In genomic region chr20:5067877-5068276, GRCh38 we compare ENCODE assay signal across 11 cellular contexts. TPM values are rescaled to one million over a fixed set of nuclear protein-coding genes. Genes with fewer than 3 reads are reported as not detected.
DNase-seq lines count a peak whose midpoint lies in the region; ATAC-seq and TF ChIP-seq lines count a peak whose summit lies in the region.
"Had no signal": no experiment of that assay in that cellular context is flagged by ENCODE, and none has a peak within 500 bp of the region (broad histone marks: within the 10 kb centered on the region; RNA-seq: fewer than 3 reads in every experiment).

No MANE protein-coding gene starts in this region.

- no peak overlapping the region for H2BK12ac ChIP-seq in neuronal stem cell (ENCODE audit: low read length)

- H3K4me2 ChIP-seq in IMR-90 (ENCODE audit: low read depth, low read length) (no peak overlapping the region), mammary epithelial cell (ENCODE audit: insufficient read depth, low read depth, low read length) (no peak overlapping the region), neuronal stem cell (ENCODE audit: insufficient read depth, low read length, poor library complexity, severe bottlenecking) (no peak overlapping the region)

- no peaks in the 10 kb centered on the region for H3K79me2 ChIP-seq in mammary epithelial cell (ENCODE audit: insufficient read depth, low read length)

- ATAC-seq in IMR-90 (ENCODE audit: low read depth) (no peak), GM19467 (IDR thresholded peaks at IDR 0.05; ENCODE audit: unreplicated experiment) (no peak)

- H4K20me1 ChIP-seq in IMR-90 (ENCODE audit: insufficient read depth, low read length) (no peaks in the 10 kb centered on the region), mammary epithelial cell (ENCODE audit: insufficient read depth, low read length) (no peaks in the 10 kb centered on the region)

- no peak overlapping the region for H2AK9ac ChIP-seq in IMR-90 (replicated peaks; ENCODE audit: low read depth, low read length, poor library complexity)

- H2BK5ac ChIP-seq in IMR-90 (ENCODE audit: low read depth, low read length, poor library complexity, severe bottlenecking) (no peak overlapping the region), neuronal stem cell (ENCODE audit: low read length) (no peak overlapping the region)

- POLR2A ChIA-PET in IMR-90 (lab: Charles Lee; ENCODE audit: unreplicated experiment): no interaction called here

- WGBS in IMR-90 (ENCODE audit: extremely low coverage in 2 of 2, insufficient read length in 1 of 2), 2 experiments: no CpG with 5 or more reads among the region's 5 CpGs
- WGBS in mammary epithelial cell (ENCODE audit: low coverage, missing lambda C conversion rate): 94% methylated on average over 5 of the region's 5 CpGs
- no CpG with 5 or more reads among the region's 5 CpGs for WGBS in neuronal stem cell (ENCODE audit: extremely low coverage in 2 of 2, insufficient read length in 2 of 2, insufficient replicate concordance in 1 of 2), 2 donors

- H3K9ac ChIP-seq in IMR-90 (ENCODE audit: low read depth, low read length): no peak overlapping the region
- H3K9ac ChIP-seq in mammary epithelial cell (ENCODE audit: insufficient read depth, low read length): no peak overlapping the region
- peak overlapping the region; percentile 30 for H3K9ac ChIP-seq in neuronal stem cell (ENCODE audit: low read depth, low read length, poor library complexity)
- H3K9ac ChIP-seq: GM23248 had no signal

- in situ Hi-C loops in IMR-90 (cut with MboI; ENCODE audit: low sequenced_read_pairs): no loop called here
- in situ Hi-C loops in mammary epithelial cell (cut with MboI; ENCODE audit: low sequenced_read_pairs in 2 of 2): no loop called here

- peaks cover 0 to 9% of the 10 kb centered on the region in 2 experiments; a peak in 1 of 4 replicates for H3K79me1 ChIP-seq in IMR-90 (ENCODE audit: low read depth in 1 of 2, low read length in 2 of 2)
- no peaks in the 10 kb centered on the region for H3K79me1 ChIP-seq in neuronal stem cell (ENCODE audit: low read depth, low read length)

- H4K8ac ChIP-seq in IMR-90 (ENCODE audit: low read depth in 2 of 2, low read length in 2 of 2) (no peak overlapping the region), neuronal stem cell (ENCODE audit: low read depth, low read length) (no peak overlapping the region)

- H2AK5ac ChIP-seq in IMR-90 (ENCODE audit: low read depth, low read length): 0 out of 2 replicates have a peak overlapping the region, but pooled peaks have one; percentile 9
- H2AK5ac ChIP-seq in neuronal stem cell (ENCODE audit: low read depth, low read length): no peak overlapping the region

- intact Hi-C loops in IMR-90 (cut with micrococcal nuclease): no loop called here
- intact Hi-C loops in mammary epithelial cell (cut with micrococcal nuclease): loop anchor here (5.0 kb wide), 1 partner anchor 66 kb away; the partner anchor contains the start of gene SLC23A2

- H3K36me3 ChIP-seq in IMR-90 (ENCODE audit: control insufficient read depth, insufficient read depth, low read length) (no peaks in the 10 kb centered on the region), mammary epithelial cell (ENCODE audit: insufficient read depth, low read length) (no peaks in the 10 kb centered on the region), neuronal stem cell (replicated peaks in 1 of 2; ENCODE audit: control insufficient read depth in 2 of 2, insufficient read depth in 2 of 2, low read length in 2 of 2) (no peaks in the 10 kb centered on the region)

- no peak for TF ChIP-seq CTCF in IMR-90 (conservative IDR thresholded peaks at IDR 0.05; ENCODE audit: low read depth, low read length)
- TF ChIP-seq CTCF in mammary epithelial cell (conservative IDR thresholded peaks at IDR 0.05 in 1 of 2, IDR thresholded peaks at IDR 0.05 in 1 of 2; ENCODE audit: extremely low read depth in 1 of 2, insufficient read depth in 1 of 2, low read depth in 1 of 2, low read length in 2 of 2): no peak

- dilution Hi-C loops in IMR-90 (cut with HindIII; ENCODE audit: low sequenced_read_pairs, unreplicated experiment) (no loop called here), mammary epithelial cell (cut with HindIII; ENCODE audit: low sequenced_read_pairs) (no loop called here)

- CTCF ChIA-PET in IMR-90 (lab: Yijun Ruan, JAX): no interaction called here
- CTCF ChIA-PET in mammary epithelial cell (lab: Charles Lee; ENCODE audit: low non-redundant PET): no interaction called here

- no peak overlapping the region for H4K5ac ChIP-seq in IMR-90 (ENCODE audit: low read depth, low read length)

- no peak overlapping the region for H3K4me3 ChIP-seq in IMR-90 (ENCODE audit: insufficient read depth, low read depth, low read length)
- H3K4me3 ChIP-seq in mammary epithelial cell (replicated peaks in 1 of 3; ENCODE audit: insufficient read depth in 1 of 3, low read depth in 2 of 3, low read length in 3 of 3): no peak overlapping the region
- H3K4me3 ChIP-seq in neuronal stem cell (ENCODE audit: low read length in 2 of 2): no peak overlapping the region
- H3K4me3 ChIP-seq: GM23248 had no signal

- H3K4ac ChIP-seq in IMR-90 (ENCODE audit: low read depth, low read length) (no peak overlapping the region), neuronal stem cell (ENCODE audit: low read length) (no peak overlapping the region)

- H3K9me3 ChIP-seq in IMR-90 (ENCODE audit: control insufficient read depth, insufficient read depth, low read length): no peaks in the 10 kb centered on the region
- no peaks in the 10 kb centered on the region for H3K9me3 ChIP-seq in mammary epithelial cell (replicated peaks; ENCODE audit: insufficient read depth, low read length)
- H3K9me3 ChIP-seq in neuronal stem cell (replicated peaks in 1 of 2; ENCODE audit: control insufficient read depth in 2 of 2, insufficient read depth in 1 of 2, low read depth in 1 of 2, low read length in 2 of 2): no peaks in the 10 kb centered on the region

- BruUV-seq in IMR-90 (replicated peaks; lab: Mats Ljungman, UMichigan): no TSS peak
- no TSS peak for BruUV-seq in mammary epithelial cell (replicated peaks; lab: Mats Ljungman, UMichigan)

- H3K14ac ChIP-seq in IMR-90 (replicated peaks; ENCODE audit: low read depth, low read length) (no peak overlapping the region), neuronal stem cell (ENCODE audit: low read length) (no peak overlapping the region)

- H3K27me3 ChIP-seq in IMR-90 (ENCODE audit: control insufficient read depth, insufficient read depth, low read length) (no peaks in the 10 kb centered on the region), mammary epithelial cell (ENCODE audit: insufficient read depth, low read length) (no peaks in the 10 kb centered on the region), neuronal stem cell (ENCODE audit: control insufficient read depth in 3 of 3, insufficient read depth in 3 of 3, low read depth in 1 of 3, low read length in 3 of 3) (no peaks in the 10 kb centered on the region)

- H2BK15ac ChIP-seq in IMR-90 (ENCODE audit: low read depth, low read length) (no peak overlapping the region), neuronal stem cell (ENCODE audit: low read length) (no peak overlapping the region)

- H2BK20ac ChIP-seq in IMR-90 (ENCODE audit: low read depth, low read length): no peak overlapping the region

- H2AFZ ChIP-seq in IMR-90 (replicated peaks; ENCODE audit: low read length, poor library complexity) (no peak overlapping the region), mammary epithelial cell (ENCODE audit: low read depth, low read length) (no peak overlapping the region), neuronal stem cell (ENCODE audit: low read length) (no peak overlapping the region)
- H2AFZ ChIP-seq: GM23248 had no signal

- no peak for DNase-seq in IMR-90
- peak; percentile 8 for DNase-seq in mammary epithelial cell
- no peak for DNase-seq in neuronal stem cell (ENCODE audit: low spot score)
- DNase-seq in OCI-M1 (lab: John Stamatoyannopoulos, UW): no peak
- no peak for DNase-seq in MV-4-11 (lab: John Stamatoyannopoulos, UW)
- DNase-seq: CD8-positive, alpha-beta memory T cell; DMS53; GF-D8; GM23248; H7 had no signal

- no peak overlapping the region for H3K23ac ChIP-seq in IMR-90 (ENCODE audit: low read depth, low read length)
- H3K23ac ChIP-seq in neuronal stem cell (ENCODE audit: low read depth, low read length, poor library complexity): no peak overlapping the region

- H4K91ac ChIP-seq in IMR-90 (ENCODE audit: insufficient read depth, low read depth, low read length): no peak overlapping the region
- H4K91ac ChIP-seq in neuronal stem cell (ENCODE audit: low read depth, low read length, poor library complexity): no peak overlapping the region

- TF ChIP-seq RAD21 in IMR-90 (IDR thresholded peaks at IDR 0.05; ENCODE audit: low read length): no peak

- H2BK120ac ChIP-seq in IMR-90 (ENCODE audit: low read depth, low read length): peak overlapping the region; percentile 22; the same call in 1 of the 2 replicates
- no peak overlapping the region for H2BK120ac ChIP-seq in neuronal stem cell (ENCODE audit: low read depth, low read length)

- peaks cover 8% of the 10 kb centered on the region for H3K4me1 ChIP-seq in IMR-90 (ENCODE audit: control insufficient read depth, insufficient read depth, low read length)
- peaks cover 12% of the 10 kb centered on the region for H3K4me1 ChIP-seq in mammary epithelial cell (ENCODE audit: insufficient read depth, low read length)
- H3K4me1 ChIP-seq in neuronal stem cell (ENCODE audit: control insufficient read depth in 2 of 2, insufficient read depth in 1 of 2, low read depth in 1 of 2, low read length in 2 of 2): no peaks in the 10 kb centered on the region

- H3K27ac ChIP-seq in IMR-90 (ENCODE audit: insufficient read depth, low read length) (no peak overlapping the region), mammary epithelial cell (ENCODE audit: insufficient read depth, low read depth, low read length) (no peak overlapping the region), neuronal stem cell (replicated peaks; ENCODE audit: low read length) (no peak overlapping the region)
- H3K27ac ChIP-seq: GM23248 had no signal

- no peak overlapping the region for H3K18ac ChIP-seq in IMR-90 (ENCODE audit: low read depth, low read length)
- H3K18ac ChIP-seq in neuronal stem cell (ENCODE audit: low read length): no peak overlapping the region

- H3K9me1 ChIP-seq in IMR-90 (ENCODE audit: insufficient read depth, low read length): peaks cover 11% of the 10 kb centered on the region

- no peak overlapping the region for H3K56ac ChIP-seq in IMR-90 (ENCODE audit: extremely low read depth, insufficient read depth, low read length)

- no peak for TF ChIP-seq POLR2A in IMR-90 (IDR thresholded peaks at IDR 0.05; ENCODE audit: low read depth, low read length)

RNA-seq across cellular contexts. Expression of gene TMEM230, which starts 45.0 kb away (rescaled TPM):
- total RNA-seq in IMR-90 (2012; rRNA removed) (69.2 and 84.4 TPM in 2 replicates), mammary epithelial cell (10 to 100 TPM; 48.5 to 52.5 TPM)
- polyA plus RNA-seq in IMR-90 (2012; rRNA removed) (97.7 and 102 TPM in 2 replicates), mammary epithelial cell (58.5 TPM)
- 54.2 and 64.1 TPM in 2 replicates for polyA plus RNA-seq in IMR-90 (2012; cell fraction: cytosol; rRNA removed)
- 12.4 and 30.1 TPM in 2 replicates for polyA plus RNA-seq in IMR-90 (2012; cell fraction: nucleus; rRNA removed; ENCODE audit: low replicate concordance)
- polyA minus RNA-seq in mammary epithelial cell: 27.3 TPM
- polyA plus RNA-seq in neuronal stem cell (2013, experiment 1 of 2): 121 TPM
- polyA plus RNA-seq in neuronal stem cell (2013, experiment 2 of 2): 121 TPM

RNA-seq across cellular contexts. Expression of gene PCNA, which starts 51.9 kb away (rescaled TPM):
- total RNA-seq in IMR-90 (2012; rRNA removed) (155 and 222 TPM in 2 replicates), mammary epithelial cell (100 to 1,000 TPM in 1 of 2 donors, 10 to 100 TPM in 1; 77.7 to 145 TPM)
- polyA plus RNA-seq in IMR-90 (2012; rRNA removed) (185 and 213 TPM in 2 replicates), mammary epithelial cell (412 TPM)
- polyA plus RNA-seq in IMR-90 (2012; cell fraction: cytosol; rRNA removed): 92.7 and 174 TPM in 2 replicates
- 81.5 and 150 TPM in 2 replicates for polyA plus RNA-seq in IMR-90 (2012; cell fraction: nucleus; rRNA removed; ENCODE audit: low replicate concordance)
- 167 TPM for polyA minus RNA-seq in mammary epithelial cell
- 214 TPM for polyA plus RNA-seq in neuronal stem cell (2013, experiment 1 of 2)
- 222 TPM for polyA plus RNA-seq in neuronal stem cell (2013, experiment 2 of 2)

RNA-seq across cellular contexts. Expression of gene CDS2, which starts 58.9 kb away (rescaled TPM):
- total RNA-seq in IMR-90 (2012; rRNA removed) (47.1 and 57.5 TPM in 2 replicates), mammary epithelial cell (10 to 100 TPM; 37.6 to 63.8 TPM)
- polyA plus RNA-seq in IMR-90 (2012; rRNA removed) (14.2 and 17.0 TPM in 2 replicates), mammary epithelial cell (22.5 TPM)
- polyA plus RNA-seq in IMR-90 (2012; cell fraction: cytosol; rRNA removed): 5.6 and 7.2 TPM in 2 replicates
- polyA plus RNA-seq in IMR-90 (2012; cell fraction: nucleus; rRNA removed; ENCODE audit: low replicate concordance): 3.1 and 12.8 TPM in 2 replicates
- polyA minus RNA-seq in mammary epithelial cell: 203 TPM
- 31.8 TPM for polyA plus RNA-seq in neuronal stem cell (2013, experiment 1 of 2)
- polyA plus RNA-seq in neuronal stem cell (2013, experiment 2 of 2): 32.6 TPM
